Comparison of ENCODE assay signal across 8 cellular contexts in genomic region chr2:43222472-43223146, GRCh38. TPM values are rescaled to one million over a fixed set of nuclear protein-coding genes. Genes with fewer than 3 reads are reported as not detected.
A peak's percentile ranks its signal among the peaks of the same experiment; 100 is the strongest.
DNase-seq lines count a peak whose midpoint lies in the region; ATAC-seq and TF ChIP-seq lines count a peak whose summit lies in the region.

No MANE protein-coding gene starts in this region.

- TF ChIP-seq EP300 in upper lobe of left lung (IDR thresholded peaks at IDR 0.05): no peak

- TF ChIP-seq RAD21 in liver (IDR thresholded peaks at IDR 0.05): no peak

- peak overlapping the region; percentile 73 to 94 for H3K9ac ChIP-seq in liver (ENCODE audit: low read depth in 1 of 2, low read length in 2 of 2)

- ATAC-seq in upper lobe of left lung (ENCODE audit: low FRiP score in 2 of 2) (no peak), HG03097 (IDR thresholded peaks at IDR 0.05; ENCODE audit: low FRiP score, unreplicated experiment) (no peak), HG03354 (IDR thresholded peaks at IDR 0.05; ENCODE audit: poor library complexity, severe bottlenecking, unreplicated experiment) (no peak)

- peaks cover 55% of the 10 kb centered on the region for H3K4me1 Mint-ChIP-seq in activated naive CD4-positive, alpha-beta T cell treated with anti-CD3 and anti-CD28 coated beads, Interleukin-2, amount 50 U/mL, for 24 hours

- no peaks in the 10 kb centered on the region for H3K9me3 Mint-ChIP-seq in activated naive CD4-positive, alpha-beta T cell treated with anti-CD3 and anti-CD28 coated beads, Interleukin-2, amount 50 U/mL, for 24 hours

- H3K27ac ChIP-seq in liver (ENCODE audit: low read depth in 1 of 2, low read length in 2 of 2): peak overlapping the region; percentile 76 to 89
- peak overlapping the region; percentile 99 to 100 (median 99) for H3K27ac ChIP-seq in upper lobe of left lung

- H3K36me3 ChIP-seq in liver (ENCODE audit: control insufficient read depth in 4 of 4, insufficient read depth in 3 of 4, low read depth in 1 of 4, low read length in 3 of 4) (peaks cover 0 to 8% (median 1%) of the 10 kb centered on the region in 4 donors), upper lobe of left lung (peaks cover 6 to 32% (median 16%) of the 10 kb centered on the region in 4 donors)

- H3K4me1 ChIP-seq in liver (ENCODE audit: control insufficient read depth in 4 of 4, insufficient read depth in 4 of 4, low read length in 3 of 4): peaks cover 12 to 60% (median 48%) of the 10 kb centered on the region in 4 donors
- H3K4me1 ChIP-seq in upper lobe of left lung: peaks cover 48 to 72% (median 59%) of the 10 kb centered on the region in 4 donors

- no peak for TF ChIP-seq CTCF in astrocyte of the spinal cord (IDR thresholded peaks at IDR 0.05; ENCODE audit: low read depth, low read length)
- TF ChIP-seq CTCF in liver (IDR thresholded peaks at IDR 0.05; ENCODE audit: low read depth, low read length, missing input control): no peak
- no peak for TF ChIP-seq CTCF in upper lobe of left lung (IDR thresholded peaks at IDR 0.05)

- in situ Hi-C loops in astrocyte of the spinal cord (cut with HindIII; ENCODE audit: low sequenced_read_pairs): no loop called here

- peak overlapping the region; percentile 67 for H3K4me3 ChIP-seq in astrocyte of the spinal cord (ENCODE audit: low read depth, low read length)
- H3K4me3 ChIP-seq in liver (ENCODE audit: low read depth in 1 of 3, low read length in 3 of 3): peak overlapping the region; percentile 48 to 84 (median 52)
- peak overlapping the region in 3 of 4 donors; percentile 72 to 85 (median 82) for H3K4me3 ChIP-seq in upper lobe of left lung

- 15% methylated on average over 6 of the region's 6 CpGs for WGBS in liver
- 7 to 9% methylated on average over 6 of the region's 6 CpGs for WGBS in upper lobe of left lung, 2 donors

- peak overlapping the region; percentile 96 for H3K4me3 Mint-ChIP-seq in activated naive CD4-positive, alpha-beta T cell treated with anti-CD3 and anti-CD28 coated beads, Interleukin-2, amount 50 U/mL, for 24 hours

- peak overlapping the region; percentile 98 for H3K27ac Mint-ChIP-seq in activated naive CD4-positive, alpha-beta T cell treated with anti-CD3 and anti-CD28 coated beads, Interleukin-2, amount 50 U/mL, for 24 hours

- peaks cover 11% of the 10 kb centered on the region for H3K36me3 Mint-ChIP-seq in activated naive CD4-positive, alpha-beta T cell treated with anti-CD3 and anti-CD28 coated beads, Interleukin-2, amount 50 U/mL, for 24 hours

- peak in 1 of 4 donors; percentile 17 for TF ChIP-seq POLR2A in upper lobe of left lung (IDR thresholded peaks at IDR 0.05)

- no peak for DNase-seq in activated naive CD4-positive, alpha-beta T cell (lab: John Stamatoyannopoulos, UW)
- DNase-seq in astrocyte of the spinal cord (ENCODE audit: low read depth, low spot score): peak; percentile 36
- DNase-seq in upper lobe of left lung: no peak
- DNase-seq in COLO829 (ENCODE audit: low spot score): no peak

- H3K27me3 ChIP-seq in liver (ENCODE audit: control insufficient read depth in 4 of 4, insufficient read depth in 4 of 4, low read length in 3 of 4) (no peaks in the 10 kb centered on the region), upper lobe of left lung (peaks cover 0 to 3% (median 0%) of the 10 kb centered on the region in 4 donors)

- no peaks in the 10 kb centered on the region for H3K27me3 Mint-ChIP-seq in activated naive CD4-positive, alpha-beta T cell treated with anti-CD3 and anti-CD28 coated beads, Interleukin-2, amount 50 U/mL, for 24 hours

- H3K9me3 ChIP-seq in liver (ENCODE audit: control insufficient read depth in 4 of 4, low read length in 3 of 4) (no peaks in the 10 kb centered on the region), upper lobe of left lung (no peaks in the 10 kb centered on the region)

TF ChIP-seq in liver, 16 proteins besides CTCF, POLR2A, EP300 and RAD21:
- TF ChIP-seq, protein P1, sequence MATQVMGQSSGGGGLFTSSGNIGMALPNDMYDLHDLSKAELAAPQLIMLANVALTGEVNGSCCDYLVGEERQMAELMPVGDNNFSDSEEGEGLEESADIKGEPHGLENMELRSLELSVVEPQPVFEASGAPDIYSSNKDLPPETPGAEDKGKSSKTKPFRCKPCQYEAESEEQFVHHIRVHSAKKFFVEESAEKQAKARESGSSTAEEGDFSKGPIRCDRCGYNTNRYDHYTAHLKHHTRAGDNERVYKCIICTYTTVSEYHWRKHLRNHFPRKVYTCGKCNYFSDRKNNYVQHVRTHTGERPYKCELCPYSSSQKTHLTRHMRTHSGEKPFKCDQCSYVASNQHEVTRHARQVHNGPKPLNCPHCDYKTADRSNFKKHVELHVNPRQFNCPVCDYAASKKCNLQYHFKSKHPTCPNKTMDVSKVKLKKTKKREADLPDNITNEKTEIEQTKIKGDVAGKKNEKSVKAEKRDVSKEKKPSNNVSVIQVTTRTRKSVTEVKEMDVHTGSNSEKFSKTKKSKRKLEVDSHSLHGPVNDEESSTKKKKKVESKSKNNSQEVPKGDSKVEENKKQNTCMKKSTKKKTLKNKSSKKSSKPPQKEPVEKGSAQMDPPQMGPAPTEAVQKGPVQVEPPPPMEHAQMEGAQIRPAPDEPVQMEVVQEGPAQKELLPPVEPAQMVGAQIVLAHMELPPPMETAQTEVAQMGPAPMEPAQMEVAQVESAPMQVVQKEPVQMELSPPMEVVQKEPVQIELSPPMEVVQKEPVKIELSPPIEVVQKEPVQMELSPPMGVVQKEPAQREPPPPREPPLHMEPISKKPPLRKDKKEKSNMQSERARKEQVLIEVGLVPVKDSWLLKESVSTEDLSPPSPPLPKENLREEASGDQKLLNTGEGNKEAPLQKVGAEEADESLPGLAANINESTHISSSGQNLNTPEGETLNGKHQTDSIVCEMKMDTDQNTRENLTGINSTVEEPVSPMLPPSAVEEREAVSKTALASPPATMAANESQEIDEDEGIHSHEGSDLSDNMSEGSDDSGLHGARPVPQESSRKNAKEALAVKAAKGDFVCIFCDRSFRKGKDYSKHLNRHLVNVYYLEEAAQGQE (IDR thresholded peaks at IDR 0.05): no peak
- TF ChIP-seq HNF4A (conservative IDR thresholded peaks at IDR 0.05): no peak
- TF ChIP-seq GABPA (IDR thresholded peaks at IDR 0.05 in 1 of 2, conservative IDR thresholded peaks at IDR 0.05 in 1 of 2): no peak
- no peak for TF ChIP-seq HNF4G (IDR thresholded peaks at IDR 0.05)
- no peak for TF ChIP-seq JUND (IDR thresholded peaks at IDR 0.05)
- TF ChIP-seq FOXA2 (IDR thresholded peaks at IDR 0.05): no peak
- no peak for TF ChIP-seq ZBTB33 (IDR thresholded peaks at IDR 0.05)
- TF ChIP-seq NR2F2 (IDR thresholded peaks at IDR 0.05): no peak
- TF ChIP-seq FOXA1 (IDR thresholded peaks at IDR 0.05): no peak
- no peak for TF ChIP-seq EGR1 (IDR thresholded peaks at IDR 0.05; ENCODE audit: low read depth in 2 of 2)
- TF ChIP-seq ATF3 (IDR thresholded peaks at IDR 0.05): no peak
- TF ChIP-seq YY1 (IDR thresholded peaks at IDR 0.05): no peak
- TF ChIP-seq SP1 (IDR thresholded peaks at IDR 0.05): no peak
TF ChIP-seq in liver: peak in this region for 0.

RNA-seq across cellular contexts. Expression of gene ZFP36L2, which starts 3.8 kb away (rescaled TPM):
- total RNA-seq in liver (10 to 100 TPM; 10.3 to 19.7 TPM), upper lobe of left lung (100 to 1,000 TPM in 4 of 6 donors, 10 to 100 TPM in 2; 65.4 to 180 (median 127) TPM)
- polyA plus RNA-seq in liver: 10 to 100 TPM; 18.1 to 26.8 TPM
